Comparison of ENCODE assay signal across 23 cellular contexts in the genomic region with DNA sequence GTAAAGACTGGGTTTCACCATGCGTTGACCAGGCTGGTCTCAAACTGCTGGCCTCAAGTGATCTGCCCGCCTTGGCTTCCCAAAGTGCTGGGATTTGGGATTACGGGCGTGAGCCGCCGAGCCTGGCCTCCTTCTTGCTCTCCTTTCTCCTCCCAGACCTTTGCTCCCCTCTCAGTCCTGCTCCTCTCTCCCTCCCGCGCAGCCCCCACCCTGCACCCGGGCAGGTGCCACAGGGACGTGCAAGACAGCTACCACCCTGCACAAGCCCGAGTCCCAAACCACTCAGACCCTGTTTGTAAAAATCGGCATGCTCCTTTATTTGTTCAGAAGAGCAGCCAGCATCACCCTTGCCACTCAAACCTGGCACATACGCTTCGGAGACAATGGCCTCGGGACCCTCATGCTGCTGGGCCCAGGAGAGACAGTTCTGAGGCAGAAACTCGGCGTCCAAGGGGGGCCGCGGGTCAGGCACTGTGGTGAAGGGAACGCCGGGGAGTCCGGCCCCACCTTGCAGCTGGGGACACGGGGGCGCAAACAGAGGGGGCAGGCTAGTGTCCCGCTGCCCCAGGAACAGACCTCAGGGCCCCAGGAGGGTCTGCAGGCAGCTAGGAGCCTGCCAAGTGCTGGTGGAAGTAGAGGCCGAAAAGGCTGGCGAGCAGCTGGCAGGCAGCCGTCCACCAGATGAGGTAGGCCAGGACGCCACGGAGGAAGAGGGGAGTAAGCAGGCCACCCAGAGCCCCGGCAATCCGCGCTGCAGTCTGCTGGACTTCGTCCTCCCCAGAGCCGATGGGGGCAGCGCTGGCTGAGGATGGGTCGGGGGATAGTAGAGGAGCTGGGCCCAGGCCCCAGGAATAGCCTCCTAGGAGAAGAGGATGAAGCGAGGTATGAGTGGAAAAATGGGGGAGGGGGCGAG. TPM values are rescaled to one million over a fixed set of nuclear protein-coding genes. Genes with fewer than 3 reads are reported as not detected.
DNase-seq lines count a peak whose midpoint lies in the region; ATAC-seq, FAIRE-seq and TF ChIP-seq lines count a peak whose summit lies in the region.
"Had no signal": no experiment of that assay in that cellular context is flagged by ENCODE, and none has a peak within 500 bp of the region (broad histone marks: within the 10 kb centered on the region; RNA-seq: fewer than 3 reads in every experiment).

No MANE protein-coding gene starts in this region.

- no TSS peak for BruUV-seq in K562 (replicated peaks; lab: Mats Ljungman, UMichigan)

- H2AK5ac ChIP-seq in H9 (ENCODE audit: insufficient read length, low read length) (no peak overlapping the region), mesendoderm (ENCODE audit: low read length) (no peak overlapping the region)

- peak overlapping the region in 2 of 3 experiments; percentile 61 to 70; a peak in 1 of 7 replicates for H3K27ac Mint-ChIP-seq in H9
- H3K27ac Mint-ChIP-seq: activated naive CD8-positive, alpha-beta T cell; T-helper 2 cell treated with Interferon-gamma antibody and Interleukin-4, amounts not matched to agents 5 μg/mL and 100 μg/mL, for 36 hours had no signal

- H3K27ac ChIP-seq in H9 (ENCODE audit: insufficient read length, low read depth, low read length) (no peak overlapping the region), K562 (ENCODE audit: extremely low read depth, low read depth, low read length) (no peak overlapping the region), mesendoderm (ENCODE audit: low read depth, low read length) (no peak overlapping the region), sigmoid colon (peak overlapping the region in 3 of 4 donors; percentile 68 to 75 (median 71))
- H3K27ac ChIP-seq: BLaER1, left lung, thoracic aorta had no signal

- ATAC-seq in K562 (no peak), HG03280 (IDR thresholded peaks at IDR 0.05; ENCODE audit: unreplicated experiment) (no peak)

- no peaks in the 10 kb centered on the region for H3K27me3 Mint-ChIP-seq in H9 (ENCODE audit: low read depth)
- H3K27me3 Mint-ChIP-seq: activated naive CD8-positive, alpha-beta T cell had no signal

- H3K23ac ChIP-seq in H9 (ENCODE audit: insufficient read length, low read depth, low read length) = no peak overlapping the region
- no peak overlapping the region for H3K23ac ChIP-seq in mesendoderm (ENCODE audit: low read length)

- H3K23me2 ChIP-seq in H9 (ENCODE audit: insufficient read length, low read depth, low read length, poor library complexity, severe bottlenecking) = peaks cover 4% of the 10 kb centered on the region

- H2BK12ac ChIP-seq in H9 (ENCODE audit: insufficient read length, low read depth, low read length) = no peak overlapping the region

- in situ Hi-C loops in K562 (cut with MboI) = no loop called here

- H3K27me3 ChIP-seq in H9 (ENCODE audit: insufficient read depth, low read length) = no peaks in the 10 kb centered on the region
- H3K27me3 ChIP-seq in K562 (ENCODE audit: control insufficient read depth in 2 of 2, insufficient read depth in 2 of 2, low read length in 2 of 2) = no peaks in the 10 kb centered on the region
- H3K27me3 ChIP-seq in mesendoderm (ENCODE audit: insufficient read depth, low read length, poor library complexity) = no peaks in the 10 kb centered on the region
- no peaks in the 10 kb centered on the region for H3K27me3 ChIP-seq in sigmoid colon
- H3K27me3 ChIP-seq: BLaER1, left lung had no signal

- H2BK5ac ChIP-seq in H9 (ENCODE audit: insufficient read length, low read length) (no peak overlapping the region), mesendoderm (ENCODE audit: low read length) (no peak overlapping the region)

- H3K9ac ChIP-seq in H9 (ENCODE audit: extremely low read depth, insufficient read length, low read length) = no peak overlapping the region
- H3K9ac ChIP-seq in K562 (ENCODE audit: insufficient read depth in 1 of 2, low read depth in 2 of 2, low read length in 2 of 2) = peak overlapping the region in 1 of 2 experiments; percentile 68; a peak in 1 of 4 replicates
- H3K9ac ChIP-seq in mesendoderm (ENCODE audit: low read length) = peak overlapping the region; percentile 29
- H3K9ac ChIP-seq: BLaER1 had no signal

- H3K4me2 ChIP-seq in H9 (ENCODE audit: insufficient read depth, insufficient read length, low read length) (no peak overlapping the region), K562 (ENCODE audit: insufficient read depth, low read length) (no peak overlapping the region), mesendoderm (ENCODE audit: low read length) (no peak overlapping the region)
- H3K4me2 ChIP-seq: BLaER1 had no signal

- H3K56ac ChIP-seq in H9 (ENCODE audit: insufficient read length, low read depth, low read length) = no peak overlapping the region
- peak overlapping the region; percentile 78 for H3K56ac ChIP-seq in mesendoderm (ENCODE audit: low read length)

- H3K18ac ChIP-seq in H9 (ENCODE audit: insufficient read length, low read depth, low read length) (no peak overlapping the region), mesendoderm (ENCODE audit: low read length) (no peak overlapping the region)

- peaks cover 19 to 35% (median 33%) of the 10 kb centered on the region in 3 experiments for H3K36me3 Mint-ChIP-seq in H9 (ENCODE audit: insufficient read depth in 1 of 3, low read depth in 3 of 3)

- H2AFZ ChIP-seq in H9 (ENCODE audit: low read length) (no peak overlapping the region), K562 (ENCODE audit: low read depth, low read length) (no peak overlapping the region)

- intact Hi-C loops in K562 (cut with micrococcal nuclease) = no loop called here
- intact Hi-C loops in sigmoid colon (cut with DNase I) = no loop called here

- no peak overlapping the region for H3T11ph ChIP-seq in H9 (ENCODE audit: low read length)

- POLR2A ChIA-PET in K562 (lab: Yijun Ruan, JAX) = interaction anchor here (0.6 to 0.7 kb wide), 2 partner anchors 45 to 65 kb away, joined by 3 read pairs; no protein-coding TSS in a partner anchor

- no peaks in the 10 kb centered on the region for H3K79me1 ChIP-seq in H9 (ENCODE audit: insufficient read depth, low read depth, low read length, poor library complexity, severe bottlenecking)
- H3K79me1 ChIP-seq in mesendoderm (ENCODE audit: low read length) = no peaks in the 10 kb centered on the region

- DNase-seq in H9 = no peak
- DNase-seq in K562 (ENCODE audit: extremely low read depth in 1 of 4, low spot score in 3 of 4) = no peak
- DNase-seq in mesendoderm = no peak
- no peak for DNase-seq in sigmoid colon
- DNase-seq in DMS79 (lab: John Stamatoyannopoulos, UW) = no peak
- DNase-seq in GF-D8 (lab: John Stamatoyannopoulos, UW) = no peak
- DNase-seq: NCI-H187, NCI-H2171 treated with DMSO at 0.1 percent for 48 hours, NCI-H510A, SIG-M5 had no signal

- H3K4me3 ChIP-seq in K562 = no peak overlapping the region
- H3K4me3 ChIP-seq in mesendoderm (ENCODE audit: low read length) = no peak overlapping the region
- peak overlapping the region; percentile 4 to 43 (median 30) for H3K4me3 ChIP-seq in sigmoid colon
- H3K4me3 ChIP-seq: BLaER1, HAP-1, left lung, smooth muscle cell, thoracic aorta had no signal

- no peak overlapping the region; a peak in 1 of 5 replicates for H3K4me3 Mint-ChIP-seq in H9
- H3K4me3 Mint-ChIP-seq: activated naive CD8-positive, alpha-beta T cell; T-helper 2 cell treated with Interferon-gamma antibody and Interleukin-4, amounts not matched to agents 5 μg/mL and 100 μg/mL, for 36 hours had no signal

- H4K5ac ChIP-seq in H9 (ENCODE audit: insufficient read length, low read depth, low read length) (no peak overlapping the region), mesendoderm (ENCODE audit: low read length) (no peak overlapping the region)

- H3K4me1 ChIP-seq in H9 (ENCODE audit: insufficient read depth, low read length) (no peaks in the 10 kb centered on the region), K562 (replicated peaks in 1 of 2; ENCODE audit: control insufficient read depth in 2 of 2, insufficient read depth in 2 of 2, low read length in 2 of 2) (peaks cover 8 to 29% of the 10 kb centered on the region in 2 experiments), mesendoderm (ENCODE audit: control insufficient read depth, low read depth, low read length) (peaks cover 2% of the 10 kb centered on the region), sigmoid colon (peaks cover 0 to 18% (median 5%) of the 10 kb centered on the region in 4 donors)
- H3K4me1 ChIP-seq: BLaER1, HAP-1, left lung had no signal

- no CpG with 5 or more reads among the region's 39 CpGs for WGBS in H9 (ENCODE audit: extremely low coverage, insufficient read length, low lambda C conversion rate)
- 93% methylated on average over 31 of the region's 39 CpGs for whole genome bisulfite sequencing in K562 (ENCODE audit: insufficient coverage, low coverage, missing lambda C conversion rate)
- no CpG with 5 or more reads among the region's 39 CpGs for WGBS in mesendoderm (ENCODE audit: extremely low coverage, insufficient coverage, low lambda C conversion rate)
- 92 to 96% methylated on average over 39 of the region's 39 CpGs for WGBS in sigmoid colon, 2 donors

- no peak for TF ChIP-seq RAD21 in K562 (CRISPR knock-in tag; conservative IDR thresholded peaks at IDR 0.05 in 1 of 2, IDR thresholded peaks at IDR 0.05 in 1 of 2)

- no peak for TF ChIP-seq CTCF in H9 (conservative IDR thresholded peaks at IDR 0.05)
- TF ChIP-seq CTCF in K562 (IDR thresholded peaks at IDR 0.05 in 2 of 3, conservative IDR thresholded peaks at IDR 0.05 in 1 of 3; ENCODE audit: insufficient read depth in 2 of 3, low read depth in 1 of 3, low read length in 3 of 3) = no peak
- no peak for TF ChIP-seq CTCF in sigmoid colon (IDR thresholded peaks at IDR 0.05)

- no peak overlapping the region for H3K4ac ChIP-seq in H9 (ENCODE audit: low read depth, low read length)
- no peak overlapping the region for H3K4ac ChIP-seq in mesendoderm (ENCODE audit: low read depth, low read length)

- H3K14ac ChIP-seq in H9 (ENCODE audit: insufficient read depth, low read length) = no peak overlapping the region; the same call in 1 of the 2 replicates

- CTCF ChIA-PET in K562 (lab: Yijun Ruan, JAX; ENCODE audit: low intra/inter-chr PET ratio) = no interaction called here

- no peak overlapping the region for H2BK15ac ChIP-seq in H9 (ENCODE audit: low read depth, low read length)
- H2BK15ac ChIP-seq in mesendoderm (replicated peaks; ENCODE audit: low read depth) = no peak overlapping the region

- TF ChIP-seq EP300 in K562 (IDR thresholded peaks at IDR 0.05; ENCODE audit: low read length) (no peak), sigmoid colon (IDR thresholded peaks at IDR 0.05) (no peak)

- H3K36me3 ChIP-seq in K562 (ENCODE audit: control insufficient read depth, insufficient read depth, low read length) = peaks cover 50% of the 10 kb centered on the region
- no peaks in the 10 kb centered on the region for H3K36me3 ChIP-seq in mesendoderm (ENCODE audit: control insufficient read depth, insufficient read depth, low read length)
- H3K36me3 ChIP-seq in sigmoid colon = peaks cover 0 to 19% (median 2%) of the 10 kb centered on the region in 4 donors

- H4K8ac ChIP-seq in H9 (replicated peaks; ENCODE audit: insufficient read length, low read depth, low read length) (no peak overlapping the region), mesendoderm (ENCODE audit: low read depth, low read length) (no peak overlapping the region)

- no peak overlapping the region for H4K91ac ChIP-seq in H9 (ENCODE audit: insufficient read length, low read depth, low read length)

- H2BK120ac ChIP-seq in H9 (ENCODE audit: low read depth, low read length, poor library complexity, severe bottlenecking) = no peak overlapping the region
- no peak overlapping the region for H2BK120ac ChIP-seq in mesendoderm (ENCODE audit: low read depth, low read length)

- H3K9me3 ChIP-seq in H9 (ENCODE audit: control insufficient read depth, low read depth, low read length) (no peaks in the 10 kb centered on the region), K562 (replicated peaks; ENCODE audit: control insufficient read depth, insufficient read depth, low read depth, low read length) (no peaks in the 10 kb centered on the region), sigmoid colon (no peaks in the 10 kb centered on the region)
- H3K9me3 ChIP-seq: HAP-1, thoracic aorta had no signal

- H3K79me2 ChIP-seq in H9 (ENCODE audit: insufficient read depth, low read length) = no peaks in the 10 kb centered on the region
- no peaks in the 10 kb centered on the region; the same call in 2 of the 3 replicates for H3K79me2 ChIP-seq in K562 (ENCODE audit: control insufficient read depth, insufficient read depth, low read length)
- H3K79me2 ChIP-seq in mesendoderm (ENCODE audit: control insufficient read depth, insufficient read depth, low read length) = no peaks in the 10 kb centered on the region

- no peaks in the 10 kb centered on the region for H4K20me1 ChIP-seq in H9 (ENCODE audit: control insufficient read depth, insufficient read depth, insufficient read length)
- H4K20me1 ChIP-seq in K562 (replicated peaks; ENCODE audit: control insufficient read depth, insufficient read depth, low read length) = no peaks in the 10 kb centered on the region
- H4K20me1 ChIP-seq: BLaER1 had no signal

- no peak for FAIRE-seq in K562 (lab: Jason Lieb, UNC)
- FAIRE-seq: colon, G401.6, urothelium cell line had no signal

- H2BK20ac ChIP-seq in H9 (ENCODE audit: low read depth, low read length, poor library complexity, severe bottlenecking) = no peak overlapping the region

- H3K9me3 Mint-ChIP-seq in H9 = peaks cover 9 to 15% of the 10 kb centered on the region in 2 experiments

- H3K9me1 ChIP-seq in K562 (ENCODE audit: control insufficient read depth, insufficient read depth, low read length) = no peaks in the 10 kb centered on the region

- peaks cover 2 to 15% of the 10 kb centered on the region in 2 experiments; a peak in 2 of 4 replicates for H3K4me1 Mint-ChIP-seq in H9

- TF ChIP-seq POLR2A in K562 (conservative IDR thresholded peaks at IDR 0.05) (no peak), sigmoid colon (IDR thresholded peaks at IDR 0.05) (no peak)

RNA-seq across cellular contexts. Expression of a gene that starts 18.7 kb away (rescaled TPM):
- total RNA-seq in H9 (2021) (40.9 and 41.7 TPM in 2 replicates), K562 (2014; rRNA removed) (77.2 and 105 TPM in 2 replicates), K562 (2014; rRNA removed; fragmentation: Illumina TruSeq; extraction: Trizol) (15.4 and 24.5 TPM in 2 replicates), K562 (2015; rRNA removed; fragmentation: Illumina TruSeq; extraction: Trizol) (33.8 and 38.9 TPM in 2 replicates), K562 (2021) (76.7 and 81.2 TPM in 2 replicates), sigmoid colon (10 to 100 TPM; 14.8 to 28.0 (median 18.3) TPM)
- total RNA-seq in K562 (2011; cell fraction: chromatin; rRNA removed; ENCODE audit: low replicate concordance) = 61.8 and 208 TPM in 2 replicates
- total RNA-seq in K562 (2011; cell fraction: nucleolus; rRNA removed) = 275 and 276 TPM in 2 replicates
- total RNA-seq in K562 (2011; cell fraction: nucleoplasm; rRNA removed) = 120 and 154 TPM in 2 replicates
- polyA plus RNA-seq in K562 (2011; rRNA removed) (42.5 and 66.4 TPM in 2 replicates), K562 (2014; fragmentation: Illumina TruSeq; extraction: Trizol) (29.2 and 68.5 TPM in 2 replicates), K562 (2014; fragmentation: Nextera tagmentation; extraction: Ambion mirVana) (1 to 10 TPM in 1 of 2 experiments, under 1 TPM in 1; 0.63 to 4.7 TPM), K562 (2014; rRNA removed) (92.3 and 98.4 TPM in 2 replicates), sigmoid colon (10 to 100 TPM in 1 of 3 donors, 1 to 10 TPM in 2; 3.0 to 22.6 (median 4.4) TPM)
- 82.2 and 238 TPM in 2 replicates for polyA plus RNA-seq in K562 (2011; cell fraction: cytosol; rRNA removed)
- polyA plus RNA-seq in K562 (2011; cell fraction: nucleus; rRNA removed) = 177 and 332 TPM in 2 replicates
- polyA plus RNA-seq in K562 (2012) = 45.4 and 63.2 TPM in 2 replicates
- 35.9 and 53.2 TPM in 2 replicates for polyA minus RNA-seq in K562 (2011; rRNA and poly(A)+ RNA removed)
- polyA minus RNA-seq in K562 (2011; cell fraction: cytosol; rRNA and poly(A)+ RNA removed) = 52.1 and 59.5 TPM in 2 replicates
- 89.7 and 90.0 TPM in 2 replicates for polyA minus RNA-seq in K562 (2011; cell fraction: nucleus; rRNA and poly(A)+ RNA removed)
- 16.8 TPM for polyA plus RNA-seq in mesendoderm (2013, experiment 1 of 2)
- polyA plus RNA-seq in mesendoderm (2013, experiment 2 of 2) = 16.4 TPM

RNA-seq across cellular contexts. Expression of a gene that starts 50.5 kb away (rescaled TPM):
- total RNA-seq in H9 (2021) = 1.3 TPM in 2 replicates
- 1.4 TPM in 1 of 2 replicates, not detected in the other for total RNA-seq in K562 (2011; cell fraction: chromatin; rRNA removed; ENCODE audit: low replicate concordance)
- 1.2 and 1.7 TPM in 2 replicates for total RNA-seq in K562 (2011; cell fraction: nucleolus; rRNA removed)
- 1.4 and 1.8 TPM in 2 replicates for total RNA-seq in K562 (2011; cell fraction: nucleoplasm; rRNA removed)
- total RNA-seq in K562 (2014; rRNA removed) = 0.16 and 0.77 TPM in 2 replicates
- not detected in 2 replicates for total RNA-seq in K562 (2014; rRNA removed; fragmentation: Illumina TruSeq; extraction: Trizol)
- total RNA-seq in K562 (2015; rRNA removed; fragmentation: Illumina TruSeq; extraction: Trizol) = 0.14 and 0.23 TPM in 2 replicates
- total RNA-seq in K562 (2021) = 0.72 and 1.9 TPM in 2 replicates
- 0.15 and 0.26 TPM in 2 replicates for polyA plus RNA-seq in K562 (2011; rRNA removed)
- 0.12 and 0.25 TPM in 2 replicates for polyA plus RNA-seq in K562 (2011; cell fraction: cytosol; rRNA removed)
- 1.1 and 1.8 TPM in 2 replicates for polyA plus RNA-seq in K562 (2011; cell fraction: nucleus; rRNA removed)
- polyA plus RNA-seq in K562 (2012) = 0.14 and 7.0 TPM in 2 replicates
- polyA plus RNA-seq in K562 (2014; fragmentation: Illumina TruSeq; extraction: Trizol) = 0.65 and 1.0 TPM in 2 replicates
- polyA plus RNA-seq in K562 (2014; fragmentation: Nextera tagmentation; extraction: Ambion mirVana) = not detected
- 0.46 and 1.1 TPM in 2 replicates for polyA plus RNA-seq in K562 (2014; rRNA removed)
- polyA minus RNA-seq in K562 (2011; rRNA and poly(A)+ RNA removed) = not detected in 2 replicates
- polyA minus RNA-seq in K562 (2011; cell fraction: cytosol; rRNA and poly(A)+ RNA removed) = not detected in 2 replicates
- polyA minus RNA-seq in K562 (2011; cell fraction: nucleus; rRNA and poly(A)+ RNA removed) = 0.27 and 0.89 TPM in 2 replicates
- polyA plus RNA-seq in mesendoderm (2013, experiment 1 of 2) = 0.28 TPM
- polyA plus RNA-seq in mesendoderm (2013, experiment 2 of 2) = 0.57 TPM
- total RNA-seq in sigmoid colon = not detected
- 1 to 10 TPM in 1 of 3 donors, not detected in 2; 2.2 TPM for polyA plus RNA-seq in sigmoid colon
- total RNA-seq: glomerular endothelial cell, myocyte, smooth muscle cell had no signal

RNA-seq across cellular contexts. Expression of a gene that starts 55.8 kb away (rescaled TPM):
- 3.6 and 3.7 TPM in 2 replicates for total RNA-seq in H9 (2021)
- total RNA-seq in K562 (2011; cell fraction: chromatin; rRNA removed; ENCODE audit: low replicate concordance) = 32.0 and 85.4 TPM in 2 replicates
- 50.1 and 57.7 TPM in 2 replicates for total RNA-seq in K562 (2011; cell fraction: nucleolus; rRNA removed)
- total RNA-seq in K562 (2011; cell fraction: nucleoplasm; rRNA removed) = 45.2 and 57.4 TPM in 2 replicates
- 14.1 and 15.1 TPM in 2 replicates for total RNA-seq in K562 (2014; rRNA removed)
- 7.9 and 10.5 TPM in 2 replicates for total RNA-seq in K562 (2014; rRNA removed; fragmentation: Illumina TruSeq; extraction: Trizol)
- total RNA-seq in K562 (2015; rRNA removed; fragmentation: Illumina TruSeq; extraction: Trizol) = 8.7 and 9.9 TPM in 2 replicates
- total RNA-seq in K562 (2021) = 30.2 and 32.2 TPM in 2 replicates
- 17.0 and 19.4 TPM in 2 replicates for polyA plus RNA-seq in K562 (2011; rRNA removed)
- polyA plus RNA-seq in K562 (2011; cell fraction: cytosol; rRNA removed) = 21.5 and 36.4 TPM in 2 replicates
- polyA plus RNA-seq in K562 (2011; cell fraction: nucleus; rRNA removed) = 66.0 and 91.7 TPM in 2 replicates
- polyA plus RNA-seq in K562 (2012) = 17.8 and 23.7 TPM in 2 replicates
- polyA plus RNA-seq in K562 (2014; fragmentation: Illumina TruSeq; extraction: Trizol) = 16.4 and 23.3 TPM in 2 replicates
- 1 to 10 TPM in 1 of 2 experiments, under 1 TPM in 1; 0.59 to 2.0 TPM for polyA plus RNA-seq in K562 (2014; fragmentation: Nextera tagmentation; extraction: Ambion mirVana)
- 24.7 and 25.5 TPM in 2 replicates for polyA plus RNA-seq in K562 (2014; rRNA removed)
- 6.5 and 10.2 TPM in 2 replicates for polyA minus RNA-seq in K562 (2011; rRNA and poly(A)+ RNA removed)
- 11.4 and 14.1 TPM in 2 replicates for polyA minus RNA-seq in K562 (2011; cell fraction: cytosol; rRNA and poly(A)+ RNA removed)
- polyA minus RNA-seq in K562 (2011; cell fraction: nucleus; rRNA and poly(A)+ RNA removed) = 13.1 and 13.3 TPM in 2 replicates
- polyA plus RNA-seq in mesendoderm (2013, experiment 1 of 2) = 1.7 TPM
- 1.4 TPM for polyA plus RNA-seq in mesendoderm (2013, experiment 2 of 2)
- 1 to 10 TPM; 6.3 to 8.2 (median 7.3) TPM for total RNA-seq in sigmoid colon
- 1 to 10 TPM; 2.4 to 9.5 (median 9.0) TPM for polyA plus RNA-seq in sigmoid colon

Comparison
In these comparisons a context has a peak if more than half of its experiments do, and no peak if none do; other contexts are left out.
1. H3K27ac ChIP-seq: peak in sigmoid colon (3 of 4); none in H9 (single experiment), K562 (single experiment) and mesendoderm (single experiment).
2. H3K4me3 ChIP-seq: peak in sigmoid colon (4 of 4); none in K562 (single experiment) and mesendoderm (single experiment).